Comparison of ENCODE assay signal across 8 cellular contexts in the genomic region with DNA sequence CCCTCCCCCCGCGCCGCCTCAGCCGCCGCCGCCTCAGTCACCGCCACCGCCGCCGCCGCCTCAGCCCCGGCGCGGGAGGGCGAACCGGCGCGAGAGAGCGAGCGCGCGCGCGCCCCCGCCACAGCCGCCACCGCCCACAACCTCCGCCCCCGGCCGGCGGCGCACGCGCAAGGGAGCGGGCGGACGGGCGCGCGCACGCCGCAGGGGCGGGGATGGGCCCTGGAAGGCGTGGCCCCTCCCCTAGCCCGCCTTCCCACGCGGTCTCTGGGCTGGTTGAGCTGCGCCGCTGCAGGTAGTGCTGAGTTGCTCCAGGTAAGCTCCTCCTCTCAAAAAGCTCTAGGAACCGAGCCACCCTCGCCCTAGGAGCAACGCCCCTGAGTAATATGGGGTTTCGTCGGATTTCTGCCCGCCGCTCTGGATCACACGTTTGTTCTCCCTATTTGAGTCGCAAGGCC. TPM values are rescaled to one million over a fixed set of nuclear protein-coding genes. Genes with fewer than 3 reads are reported as not detected.
DNase-seq lines count a peak whose midpoint lies in the region; ATAC-seq lines count a peak whose summit lies in the region.

Gene TMCC1 (minus strand): TSS at position 96 of the 455 bp plus-strand sequence.

- WGBS in mesodermal cell (ENCODE audit: insufficient coverage in 2 of 2), 2 experiments, result 0 to 1% methylated on average over 14 to 34 of the region's 58 CpGs

- no peaks in the 10 kb centered on the region for H3K27me3 ChIP-seq in CD8-positive, alpha-beta memory T cell (ENCODE audit: insufficient read depth, low read length, poor library complexity, severe bottlenecking)

- H3K4me3 Mint-ChIP-seq in CD8-positive, alpha-beta memory T cell, result peak within 1 kb of the TSS; percentile 92 to 97 (median 94)

- peak within 1 kb of the TSS; percentile 84 for H3K4me3 ChIP-seq in CD8-positive, alpha-beta memory T cell (ENCODE audit: low read length)
- H3K4me3 ChIP-seq in mesodermal cell (ENCODE audit: extremely low read depth, insufficient read depth, low read length, poor library complexity, severe bottlenecking), result peak within 1 kb of the TSS; percentile 76

- CTCF ChIA-PET in CD8-positive, alpha-beta memory T cell (lab: Charles Lee), result interaction anchor here (0.7 to 1.4 kb wide), 4 partner anchors 14 to 266 kb away, joined by 3 to 4 read pairs (median 4); no protein-coding TSS in a partner anchor

- peaks cover 0 to 1% of the 10 kb centered on the region in 2 donors for H3K27me3 Mint-ChIP-seq in CD8-positive, alpha-beta memory T cell

- peak within 1 kb of the TSS; percentile 89 for H3K27ac ChIP-seq in CD8-positive, alpha-beta memory T cell (ENCODE audit: low read depth, low read length)
- H3K27ac ChIP-seq in mesodermal cell (ENCODE audit: low read depth, low read length, severe bottlenecking), result peak within 1 kb of the TSS; percentile 90

- peaks cover 38% of the 10 kb centered on the region for H3K4me1 ChIP-seq in CD8-positive, alpha-beta memory T cell (ENCODE audit: insufficient read depth, low read length)
- peaks cover 27% of the 10 kb centered on the region for H3K4me1 ChIP-seq in mesodermal cell (ENCODE audit: control insufficient read depth, insufficient read depth, low read length, poor library complexity, severe bottlenecking)

- peaks cover 36 to 46% (median 46%) of the 10 kb centered on the region in 3 donors for H3K4me1 Mint-ChIP-seq in CD8-positive, alpha-beta memory T cell

- no peaks in the 10 kb centered on the region for H3K9me3 ChIP-seq in CD8-positive, alpha-beta memory T cell (ENCODE audit: low read length)
- no peaks in the 10 kb centered on the region for H3K9me3 ChIP-seq in mesodermal cell (ENCODE audit: control insufficient read depth, low read length)

- peak; percentile 85 to 93 (median 91) for DNase-seq in CD8-positive, alpha-beta memory T cell
- peak; percentile 34 for DNase-seq in HS-5 (ENCODE audit: low read depth)
- DNase-seq in NOMO-1 (lab: John Stamatoyannopoulos, UW; ENCODE audit: unreplicated experiment in 2 of 2), result peak; percentile 85 to 95
- peak; percentile 63 for DNase-seq in activated CD8-positive, alpha-beta memory T cell treated with anti-CD3 and anti-CD28 coated beads, Interleukin-2, amount 50 U/mL, for 1 hour (ENCODE audit: extremely low read depth)
- DNase-seq in stimulated activated CD8-positive, alpha-beta memory T cell treated with anti-CD3 and anti-CD28 coated beads, Interleukin-15, amount 100 ng/mL, for 24 hours (ENCODE audit: low read depth), result peak; percentile 73

- H3K27ac Mint-ChIP-seq in CD8-positive, alpha-beta memory T cell, result peak within 1 kb of the TSS; percentile 93 to 99 (median 96)

- peaks cover 0 to 6% (median 3%) of the 10 kb centered on the region in 3 donors for H3K36me3 Mint-ChIP-seq in CD8-positive, alpha-beta memory T cell

- ATAC-seq in GM19467 (IDR thresholded peaks at IDR 0.05; ENCODE audit: unreplicated experiment), result peak; percentile 82

- in situ Hi-C loops in endometrial microvascular endothelial cells (cut with HindIII; ENCODE audit: inconsistent ontology term, low pct_unique_long_range_greater_than_20kb, low sequenced_read_pairs), result no loop called here

- H3K9me3 Mint-ChIP-seq in CD8-positive, alpha-beta memory T cell, result no peaks in the 10 kb centered on the region

- peaks cover 4% of the 10 kb centered on the region for H3K36me3 ChIP-seq in CD8-positive, alpha-beta memory T cell (ENCODE audit: insufficient read depth, low read length)
- peaks cover 7% of the 10 kb centered on the region for H3K36me3 ChIP-seq in mesodermal cell (ENCODE audit: control insufficient read depth, insufficient read depth, low read length)

- POLR2A ChIA-PET in CD8-positive, alpha-beta memory T cell (lab: Charles Lee), result interaction anchor here (0.6 to 1.3 kb wide), 3 partner anchors 9 to 578 kb away, joined by 3 to 5 read pairs (median 4); partner anchors contain the start of genes IFT122 and MBD4

RNA-seq across cellular contexts. Expression of gene TMCC1, which starts in this region (rescaled TPM):
- 10 to 100 TPM; 16.0 to 18.6 TPM for total RNA-seq in CD8-positive, alpha-beta memory T cell
- 5.6 TPM for polyA plus RNA-seq in CD8-positive, alpha-beta memory T cell
- total RNA-seq in endometrial microvascular endothelial cells (ENCODE audit: inconsistent ontology term), result 11.8 TPM
- polyA plus RNA-seq in mesodermal cell (2013, experiment 1 of 2), result 18.9 TPM
- polyA plus RNA-seq in mesodermal cell (2013, experiment 2 of 2), result 14.9 TPM

Comparison
In these comparisons a context has a peak if more than half of its experiments do, and no peak if none do; other contexts are left out.
1. Peak in every context shown above with its lines: DNase-seq, ATAC-seq, H3K4me3 ChIP-seq and H3K27ac ChIP-seq.
2. DNase-seq: peak in every context shown above with its lines; median percentile 91 in CD8-positive, alpha-beta memory T cell; 90 in NOMO-1; 73 in stimulated activated CD8-positive, alpha-beta memory T cell treated with anti-CD3 and anti-CD28 coated beads, Interleukin-15, amount 100 ng/mL, for 24 hours; 63 in activated CD8-positive, alpha-beta memory T cell treated with anti-CD3 and anti-CD28 coated beads, Interleukin-2, amount 50 U/mL, for 1 hour; 34 in HS-5.